1 cellular context compared by ENCODE assay signal in genomic region chrX:110395877-110396276, GRCh38.
TF ChIP-seq lines count a peak whose summit lies in the region.

No MANE protein-coding gene starts in this region.

TF ChIP-seq in HCT116, 20 proteins besides CTCF, POLR2A, EP300 and RAD21:
- TF ChIP-seq CBX3 (IDR thresholded peaks at IDR 0.05; ENCODE audit: low read depth) (no peak), ELF1 (IDR thresholded peaks at IDR 0.05; ENCODE audit: borderline replicate concordance, low read depth) (no peak), FOSL1 (IDR thresholded peaks at IDR 0.05; ENCODE audit: low read depth) (peak; percentile 47; the same call in 1 of the 2 replicates), ZFX (IDR thresholded peaks at IDR 0.05) (no peak), EZH2phosphoT487 (IDR thresholded peaks at IDR 0.05; ENCODE audit: borderline replicate concordance) (no peak), ZNF274 (IDR thresholded peaks at IDR 0.05; ENCODE audit: low read depth, low read length) (no peak), SIN3A (IDR thresholded peaks at IDR 0.05; ENCODE audit: low read depth) (no peak), EGR1 (IDR thresholded peaks at IDR 0.05; ENCODE audit: low read depth) (peak; percentile 66), TCF7L2 (IDR thresholded peaks at IDR 0.05; ENCODE audit: borderline replicate concordance, extremely low read depth, insufficient read depth, insufficient read length) (no peak), CEBPB (IDR thresholded peaks at IDR 0.05; ENCODE audit: low read depth) (no peak), JUND (IDR thresholded peaks at IDR 0.05) (peak; percentile 21; the same call in 1 of the 2 replicates), MAX (IDR thresholded peaks at IDR 0.05) (no peak)
- TF ChIP-seq, protein P1, sequence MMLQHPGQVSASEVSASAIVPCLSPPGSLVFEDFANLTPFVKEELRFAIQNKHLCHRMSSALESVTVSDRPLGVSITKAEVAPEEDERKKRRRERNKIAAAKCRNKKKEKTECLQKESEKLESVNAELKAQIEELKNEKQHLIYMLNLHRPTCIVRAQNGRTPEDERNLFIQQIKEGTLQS (IDR thresholded peaks at IDR 0.05) = no peak
- TF ChIP-seq, protein P2, sequence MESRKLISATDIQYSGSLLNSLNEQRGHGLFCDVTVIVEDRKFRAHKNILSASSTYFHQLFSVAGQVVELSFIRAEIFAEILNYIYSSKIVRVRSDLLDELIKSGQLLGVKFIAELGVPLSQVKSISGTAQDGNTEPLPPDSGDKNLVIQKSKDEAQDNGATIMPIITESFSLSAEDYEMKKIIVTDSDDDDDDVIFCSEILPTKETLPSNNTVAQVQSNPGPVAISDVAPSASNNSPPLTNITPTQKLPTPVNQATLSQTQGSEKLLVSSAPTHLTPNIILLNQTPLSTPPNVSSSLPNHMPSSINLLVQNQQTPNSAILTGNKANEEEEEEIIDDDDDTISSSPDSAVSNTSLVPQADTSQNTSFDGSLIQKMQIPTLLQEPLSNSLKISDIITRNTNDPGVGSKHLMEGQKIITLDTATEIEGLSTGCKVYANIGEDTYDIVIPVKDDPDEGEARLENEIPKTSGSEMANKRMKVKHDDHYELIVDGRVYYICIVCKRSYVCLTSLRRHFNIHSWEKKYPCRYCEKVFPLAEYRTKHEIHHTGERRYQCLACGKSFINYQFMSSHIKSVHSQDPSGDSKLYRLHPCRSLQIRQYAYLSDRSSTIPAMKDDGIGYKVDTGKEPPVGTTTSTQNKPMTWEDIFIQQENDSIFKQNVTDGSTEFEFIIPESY (IDR thresholded peaks at IDR 0.05; ENCODE audit: extremely low read depth, insufficient replicate concordance, low read length) = no peak
TF ChIP-seq in HCT116: peak in this region for 3.
